In genomic region chr7:131691454-131692130, GRCh38 we compare ENCODE assay signal across 19 cellular contexts.
DNase-seq lines count a peak whose midpoint lies in the region; ATAC-seq, FAIRE-seq and TF ChIP-seq lines count a peak whose summit lies in the region.
"Had no signal": no experiment of that assay in that cellular context is flagged by ENCODE, and none has a peak within 500 bp of the region (broad histone marks: within the 10 kb centered on the region; RNA-seq: fewer than 3 reads in every experiment).

No MANE protein-coding gene starts in this region.

- H4K8ac ChIP-seq in H1 (ENCODE audit: extremely low read depth, insufficient read depth, low read length) = no peak overlapping the region

- H3K56ac ChIP-seq in H1 (replicated peaks; ENCODE audit: insufficient read length, low read depth, low read length) = no peak overlapping the region

- no peaks in the 10 kb centered on the region for H3K36me3 ChIP-seq in H1 (ENCODE audit: control insufficient read depth in 2 of 4, insufficient read depth in 4 of 4, low read length in 3 of 4)
- H3K36me3 ChIP-seq: brain microvascular endothelial cell, colonic mucosa, esophagus squamous epithelium, upper lobe of right lung had no signal

- CTCF ChIA-PET in H1 (lab: Charles Lee; ENCODE audit: partially characterized antibody) = interaction anchor here (0.6 to 5.8 kb wide), 42 partner anchors 11 to 1546 kb away, joined by 3 to 66 read pairs (median 4); no protein-coding TSS in a partner anchor

- no peak for TF ChIP-seq EP300 in H1 (IDR thresholded peaks at IDR 0.05; ENCODE audit: borderline replicate concordance in 1 of 2, low read depth in 2 of 2, low read length in 2 of 2)

- WGBS in H1 (ENCODE audit: extremely low coverage in 1 of 2, insufficient coverage in 1 of 2, insufficient read length in 1 of 2, insufficient replicate concordance in 2 of 2, low coverage in 1 of 2, low lambda C conversion rate in 2 of 2, missing lambda C conversion rate in 1 of 2), 2 experiments = 55% methylated on average over 12 of the region's 12 CpGs; no CpG with 5 or more reads in 1 of the 2 experiments

- H3K4me1 ChIP-seq in H1 (replicated peaks in 1 of 4; ENCODE audit: control insufficient read depth in 3 of 4, insufficient read depth in 4 of 4, low read length in 3 of 4) = peaks cover 0 to 9% (median 2%) of the 10 kb centered on the region in 4 experiments; a peak in 5 of 7 replicates
- H3K4me1 ChIP-seq: colonic mucosa, upper lobe of right lung had no signal

- H3K23me2 ChIP-seq in H1 (ENCODE audit: low read depth, low read length) = no peaks in the 10 kb centered on the region; the same call in 1 of the 2 replicates

- TF ChIP-seq RAD21 in H1 (IDR thresholded peaks at IDR 0.05 in 1 of 2, conservative IDR thresholded peaks at IDR 0.05 in 1 of 2; ENCODE audit: low read depth in 2 of 2, low read length in 2 of 2) = no peak

- no peak for TF ChIP-seq POLR2A in H1 (IDR thresholded peaks at IDR 0.05; ENCODE audit: control extremely low read depth in 1 of 2, low read depth in 2 of 2, low read length in 2 of 2)

- no peak overlapping the region for H4K5ac ChIP-seq in H1 (ENCODE audit: insufficient read length, low read depth, low read length)

- no peak overlapping the region for H2BK120ac ChIP-seq in H1 (replicated peaks; ENCODE audit: low read depth, low read length)

- H2AFZ ChIP-seq in H1 (ENCODE audit: low read length) = peak overlapping the region; percentile 91

- H3K27me3 ChIP-seq in H1 (replicated peaks in 1 of 4; ENCODE audit: control insufficient read depth in 3 of 4, extremely low read depth in 1 of 4, insufficient read depth in 3 of 4, low read length in 3 of 4) = peaks cover 0 to 7% (median 3%) of the 10 kb centered on the region in 4 experiments; a peak in 1 of 7 replicates
- H3K27me3 ChIP-seq: brain microvascular endothelial cell, colonic mucosa had no signal

- H3K9ac ChIP-seq in H1 (replicated peaks in 1 of 4; ENCODE audit: extremely low read depth in 1 of 4, low read depth in 3 of 4, low read length in 3 of 4) = no peak overlapping the region

- no peak overlapping the region for H2BK20ac ChIP-seq in H1 (ENCODE audit: low read length)

- H3K9me3 ChIP-seq in H1 (ENCODE audit: insufficient read depth in 2 of 2, low read depth in 1 of 2, low read length in 1 of 2) = no peaks in the 10 kb centered on the region
- H3K9me3 ChIP-seq: colonic mucosa, esophagus squamous epithelium, upper lobe of right lung had no signal

- H3K4me3 Mint-ChIP-seq in stimulated activated naive B cell treated with anti-CD40 and anti-IgM and Interleukin-4, amounts not matched to agents 10 μg/mL and 1 μg/mL and 100 μg/mL, for 72 hours = no peak overlapping the region
- H3K4me3 Mint-ChIP-seq: activated naive CD8-positive, alpha-beta T cell treated with anti-CD3 and anti-CD28 coated beads, Interleukin-2, amount 50 U/mL, for 24 hours; B cell; naive B cell had no signal

- ATAC-seq in stimulated activated naive B cell treated with anti-CD40 and anti-IgM and Interleukin-4, amounts not matched to agents 10 μg/mL and 1 μg/mL and 100 μg/mL, for 72 hours (replicated peaks) = peak; percentile 6 to 13
- no peak for ATAC-seq in GM18867 (IDR thresholded peaks at IDR 0.05; ENCODE audit: unreplicated experiment)

- no peaks in the 10 kb centered on the region for H4K20me1 ChIP-seq in H1 (replicated peaks in 1 of 2; ENCODE audit: control insufficient read depth in 1 of 2, insufficient read depth in 2 of 2, low read length in 2 of 2)

- H3K14ac ChIP-seq in H1 (ENCODE audit: insufficient read length) = no peak overlapping the region

- H3K4me3 ChIP-seq in H1 (ENCODE audit: extremely low read depth in 1 of 4, insufficient read depth in 2 of 4, low read depth in 3 of 4, low read length in 4 of 4) = no peak overlapping the region
- H3K4me3 ChIP-seq: colonic mucosa, upper lobe of right lung had no signal

- H3K9me3 Mint-ChIP-seq in stimulated activated naive B cell treated with anti-CD40 and anti-IgM and Interleukin-4, amounts not matched to agents 10 μg/mL and 1 μg/mL and 100 μg/mL, for 72 hours = no peaks in the 10 kb centered on the region
- H3K9me3 Mint-ChIP-seq: activated naive CD8-positive, alpha-beta T cell treated with anti-CD3 and anti-CD28 coated beads, Interleukin-2, amount 50 U/mL, for 24 hours; naive B cell had no signal

- no peak overlapping the region for H3K18ac ChIP-seq in H1 (ENCODE audit: extremely low read depth, low read length)

- H3K23ac ChIP-seq in H1 (ENCODE audit: insufficient read length) = no peak overlapping the region

- TF ChIP-seq CTCF in H1 (IDR thresholded peaks at IDR 0.05; ENCODE audit: control extremely low read depth in 1 of 3, insufficient read depth in 1 of 3, low read depth in 1 of 3, low read length in 3 of 3) = no peak

- H3K79me1 ChIP-seq in H1 (ENCODE audit: low read depth, low read length) = no peaks in the 10 kb centered on the region

- peak; percentile 23 to 28 for DNase-seq in activated T-cell treated with anti-CD3 and anti-CD28 coated beads, Interleukin-2, amount 50 U/mL, for 48 hours
- DNase-seq in activated T-cell treated with anti-CD3 and anti-CD28 coated beads for 4 hours (no peak), NCI-H2171 (lab: John Stamatoyannopoulos, UW) (peak; percentile 47), H1 (ENCODE audit: low read depth in 1 of 2, low spot score in 2 of 2) (no peak), kidney glomerular epithelial cell (lab: John Stamatoyannopoulos, UW) (no peak), putamen (ENCODE audit: low spot score) (no peak)
- DNase-seq in stimulated activated naive B cell treated with anti-CD40 and anti-IgM and Interleukin-4, amounts not matched to agents 10 μg/mL and 1 μg/mL and 100 μg/mL, for 72 hours = no peak
- DNase-seq: activated effector memory CD4-positive, alpha-beta T cell treated with Interleukin-2 at 50 U/mL for 16 hours; esophagus squamous epithelium; GOT3; naive B cell had no signal

- H3K4ac ChIP-seq in H1 (replicated peaks; ENCODE audit: insufficient read length, low read depth, low read length) = no peak overlapping the region

- peaks cover 12 to 15% of the 10 kb centered on the region in 2 donors for H3K4me1 Mint-ChIP-seq in stimulated activated naive B cell treated with anti-CD40 and anti-IgM and Interleukin-4, amounts not matched to agents 10 μg/mL and 1 μg/mL and 100 μg/mL, for 72 hours

- H2BK5ac ChIP-seq in H1 (ENCODE audit: low read depth, low read length) = no peak overlapping the region

- no peak for FAIRE-seq in H1 (lab: Jason Lieb, UNC)
- FAIRE-seq: A204.1, GM12892 had no signal

- peak overlapping the region; percentile 64; the same call in 1 of the 2 replicates for H2BK12ac ChIP-seq in H1 (ENCODE audit: low read depth, low read length)

- H3K36me3 Mint-ChIP-seq in stimulated activated naive B cell treated with anti-CD40 and anti-IgM and Interleukin-4, amounts not matched to agents 10 μg/mL and 1 μg/mL and 100 μg/mL, for 72 hours = no peaks in the 10 kb centered on the region
- H3K36me3 Mint-ChIP-seq: naive B cell had no signal

- H3K27ac ChIP-seq in H1 (ENCODE audit: low read depth, low read length) = no peak overlapping the region
- H3K27ac ChIP-seq: brain microvascular endothelial cell, colonic mucosa, esophagus squamous epithelium, upper lobe of right lung had no signal

- H4K91ac ChIP-seq in H1 (replicated peaks; ENCODE audit: insufficient read length, low read length) = no peak overlapping the region

- H3K27ac Mint-ChIP-seq in stimulated activated naive B cell treated with anti-CD40 and anti-IgM and Interleukin-4, amounts not matched to agents 10 μg/mL and 1 μg/mL and 100 μg/mL, for 72 hours = no peak overlapping the region
- H3K27ac Mint-ChIP-seq: activated naive CD8-positive, alpha-beta T cell treated with anti-CD3 and anti-CD28 coated beads, Interleukin-2, amount 50 U/mL, for 24 hours; B cell; naive B cell had no signal

- no peak overlapping the region for H2AK5ac ChIP-seq in H1 (ENCODE audit: low read depth, low read length)

- POLR2A ChIA-PET in H1 (lab: Charles Lee; ENCODE audit: partially characterized antibody) = interaction anchor here (1.1 kb wide), 1 partner anchor 56 kb away, joined by 6 read pairs; no protein-coding TSS in a partner anchor

- peak overlapping the region; percentile 0 to 62; a peak in 1 of 4 replicates for H3K4me2 ChIP-seq in H1 (ENCODE audit: insufficient read depth in 1 of 2, low read depth in 2 of 2, low read length in 2 of 2)

- peak overlapping the region; percentile 50; the same call in 1 of the 2 replicates for H2BK15ac ChIP-seq in H1 (ENCODE audit: low read length)

- H3K27me3 Mint-ChIP-seq in stimulated activated naive B cell treated with anti-CD40 and anti-IgM and Interleukin-4, amounts not matched to agents 10 μg/mL and 1 μg/mL and 100 μg/mL, for 72 hours = peaks cover 54 to 66% of the 10 kb centered on the region in 2 donors

- H3K79me2 ChIP-seq in H1 (ENCODE audit: control insufficient read depth in 1 of 2, insufficient read depth in 2 of 2, low read length in 2 of 2) = no peaks in the 10 kb centered on the region

TF ChIP-seq in H1, 55 proteins besides CTCF, POLR2A, EP300 and RAD21:
- no peak for TF ChIP-seq BRCA1 (IDR thresholded peaks at IDR 0.05; ENCODE audit: low read depth, low read length)

Comparison
In these comparisons a context has a peak if more than half of its experiments do, and no peak if none do; other contexts are left out.
1. DNase-seq: peak in activated T-cell treated with anti-CD3 and anti-CD28 coated beads, Interleukin-2, amount 50 U/mL, for 48 hours (2 of 2) and NCI-H2171 (single experiment); none in activated T-cell treated with anti-CD3 and anti-CD28 coated beads for 4 hours (single experiment), H1 (0 of 2), stimulated activated naive B cell treated with anti-CD40 and anti-IgM and Interleukin-4, amounts not matched to agents 10 μg/mL and 1 μg/mL and 100 μg/mL, for 72 hours (single experiment), kidney glomerular epithelial cell (single experiment) and putamen (single experiment).